In the genomic region with DNA sequence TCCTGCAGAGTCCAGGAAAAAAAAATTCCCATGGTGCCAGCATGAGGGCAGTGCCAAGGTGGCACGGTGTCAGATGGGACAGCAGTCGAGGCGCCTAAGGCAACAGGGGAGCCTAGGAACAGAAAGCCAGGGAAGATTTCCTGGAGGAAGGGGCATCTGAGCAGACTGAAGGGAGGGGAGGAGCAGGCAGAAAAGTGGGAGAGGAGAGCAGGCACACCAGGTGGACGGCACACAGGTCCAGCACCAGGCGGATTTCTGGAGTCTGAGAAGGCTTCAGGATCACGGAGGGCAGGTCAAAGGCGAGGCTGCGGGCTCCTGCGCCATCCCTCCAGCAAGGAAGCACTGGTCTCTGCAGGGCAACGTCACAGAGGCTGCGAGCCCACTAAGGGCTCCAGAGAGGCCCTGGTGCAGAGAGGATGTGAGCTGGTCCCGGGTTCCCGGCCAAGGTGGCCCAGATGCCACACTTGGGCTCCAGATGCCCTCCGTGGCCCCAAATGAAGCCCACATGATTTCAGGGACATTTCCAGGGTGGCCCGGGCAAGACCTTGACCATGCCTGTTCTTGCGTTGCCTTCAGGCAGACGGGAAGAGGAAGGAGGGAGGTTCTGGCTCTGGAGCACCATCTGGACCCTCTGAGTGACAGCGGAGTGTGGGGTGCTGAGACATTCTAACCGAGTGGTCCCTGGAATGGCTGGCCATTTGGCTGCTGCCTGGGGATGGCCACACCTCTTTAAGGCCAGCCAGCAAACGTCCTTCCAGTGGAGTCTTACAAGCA, we compare ENCODE assay signal across 2 cellular contexts.
TF ChIP-seq lines count a peak whose summit lies in the region.

No MANE protein-coding gene starts in this region.

TF ChIP-seq in SK-N-SH, 30 proteins besides CTCF, POLR2A, EP300 and RAD21 (continued from another document):
- TF ChIP-seq MAX (IDR thresholded peaks at IDR 0.05; ENCODE audit: low read depth): no peak
- no peak for TF ChIP-seq ELF1 (IDR thresholded peaks at IDR 0.05)
- no peak for TF ChIP-seq RXRA (IDR thresholded peaks at IDR 0.05; ENCODE audit: borderline replicate concordance, low read depth)
- TF ChIP-seq SIN3A (IDR thresholded peaks at IDR 0.05; ENCODE audit: borderline replicate concordance, low read depth, low read length): no peak
- TF ChIP-seq, protein P1, sequence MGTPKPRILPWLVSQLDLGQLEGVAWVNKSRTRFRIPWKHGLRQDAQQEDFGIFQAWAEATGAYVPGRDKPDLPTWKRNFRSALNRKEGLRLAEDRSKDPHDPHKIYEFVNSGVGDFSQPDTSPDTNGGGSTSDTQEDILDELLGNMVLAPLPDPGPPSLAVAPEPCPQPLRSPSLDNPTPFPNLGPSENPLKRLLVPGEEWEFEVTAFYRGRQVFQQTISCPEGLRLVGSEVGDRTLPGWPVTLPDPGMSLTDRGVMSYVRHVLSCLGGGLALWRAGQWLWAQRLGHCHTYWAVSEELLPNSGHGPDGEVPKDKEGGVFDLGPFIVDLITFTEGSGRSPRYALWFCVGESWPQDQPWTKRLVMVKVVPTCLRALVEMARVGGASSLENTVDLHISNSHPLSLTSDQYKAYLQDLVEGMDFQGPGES (IDR thresholded peaks at IDR 0.05; ENCODE audit: low read depth, low read length): no peak
- no peak for TF ChIP-seq POLR2AphosphoS5 (IDR thresholded peaks at IDR 0.05; ENCODE audit: low read depth, low read length)
- no peak for TF ChIP-seq EZH2phosphoT487 (IDR thresholded peaks at IDR 0.05; ENCODE audit: borderline replicate concordance, low read depth)
- TF ChIP-seq FOXM1 (IDR thresholded peaks at IDR 0.05; ENCODE audit: low read depth): no peak
- no peak for TF ChIP-seq GABPA (IDR thresholded peaks at IDR 0.05; ENCODE audit: low read depth)
- TF ChIP-seq NFIC (IDR thresholded peaks at IDR 0.05; ENCODE audit: borderline replicate concordance): no peak
- TF ChIP-seq TCF12 (IDR thresholded peaks at IDR 0.05): no peak
- no peak for TF ChIP-seq PBX3 (IDR thresholded peaks at IDR 0.05)
- no peak for TF ChIP-seq ZBTB33 (IDR thresholded peaks at IDR 0.05; ENCODE audit: borderline replicate concordance, low read depth)

TF ChIP-seq in SK-N-SH treated with all-trans-retinoic acid at 6 μM for 48 hours, 23 proteins besides CTCF, POLR2A, EP300 and RAD21 (continued from another document):
- no peak for TF ChIP-seq CREB5 (CRISPR knock-in tag; IDR thresholded peaks at IDR 0.05; ENCODE audit: low read depth)
- no peak for TF ChIP-seq OSR1 (CRISPR knock-in tag; IDR thresholded peaks at IDR 0.05)
